In the genomic region with DNA sequence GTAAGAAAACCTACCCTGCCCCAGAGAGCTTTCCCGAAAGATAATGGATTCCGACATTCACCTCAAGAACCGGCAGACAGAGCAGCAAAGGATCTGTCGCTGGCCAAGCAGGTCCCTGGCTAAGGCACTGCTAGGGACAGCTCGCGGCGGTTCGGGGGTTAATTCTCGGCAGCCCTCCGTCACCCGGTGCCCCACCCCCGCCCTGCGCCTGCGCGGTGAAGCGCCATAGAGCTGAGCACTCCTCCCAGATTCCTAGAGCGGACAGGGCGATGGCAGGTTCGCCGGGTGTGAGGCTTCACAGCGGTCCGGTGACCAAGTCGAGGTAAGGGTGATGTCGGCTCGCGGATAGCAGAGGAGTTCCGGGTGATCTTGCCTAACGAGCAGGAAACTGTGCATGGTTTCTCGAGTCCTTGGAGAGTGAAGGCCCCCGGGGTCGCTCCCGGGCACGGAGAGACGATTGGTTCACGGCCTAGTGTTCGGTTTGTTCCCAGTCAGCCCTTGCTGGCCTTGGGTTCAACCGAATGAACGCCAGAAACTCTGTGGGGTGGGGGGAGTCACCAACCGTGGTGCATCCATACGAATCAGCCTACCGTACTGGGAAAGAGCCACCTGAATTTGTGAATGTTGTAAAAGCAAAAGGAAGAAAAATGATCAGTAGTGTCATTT, we compare ENCODE assay signal across 8 cellular contexts.
A peak's percentile ranks its signal among the peaks of the same experiment; 100 is the strongest.
DNase-seq lines count a peak whose midpoint lies in the region; ATAC-seq and TF ChIP-seq lines count a peak whose summit lies in the region.

A gene (minus strand): TSS at position 160 of the 666 bp plus-strand sequence. CDS start 25,877 bp downstream, outside the sequence.

- peak; percentile 92 for ATAC-seq in HG03196 (IDR thresholded peaks at IDR 0.05; ENCODE audit: unreplicated experiment)

- DNase-seq in AG08395 (ENCODE audit: low spot score): peak; percentile 98
- DNase-seq in NCI-H345 (lab: John Stamatoyannopoulos, UW): peak; percentile 95
- DNase-seq in activated CD4-positive, CD25-positive, alpha-beta regulatory T cell (lab: John Stamatoyannopoulos, UW): peak; percentile 89 to 95 (median 92)
- peak; percentile 92 for DNase-seq in central memory CD4-positive, alpha-beta T cell
- peak; percentile 95 for DNase-seq in iris pigment epithelial cell (ENCODE audit: low read depth)
- DNase-seq in stimulated activated CD4-positive, alpha-beta T cell treated with anti-CD3 and anti-CD28 coated beads, Interleukin-12 subunit alpha, Interleukin-12 subunit beta, amount 100 ng/mL, for 4 hours: peak; percentile 95

- peak; percentile 90 for TF ChIP-seq POLR2A in GM18951 (IDR thresholded peaks at IDR 0.05; ENCODE audit: extremely low read depth, insufficient read depth, insufficient read length)

- in situ Hi-C loops in GM18951 (cut with MboI; ENCODE audit: low sequenced_read_pairs, unreplicated experiment): no loop called here

Comparison
In these comparisons a context has a peak if more than half of its experiments do, and no peak if none do; other contexts are left out.
1. Peak in every context shown above with its lines: DNase-seq and ATAC-seq.